ENCODE assay signal across 20 cellular contexts in genomic region chr14:31021576-31021949, GRCh38.
"Had no signal": no experiment of that assay in that cellular context is flagged by ENCODE, and none has a peak within 500 bp of the region (broad histone marks: within the 10 kb centered on the region; RNA-seq: fewer than 3 reads in every experiment).

No MANE protein-coding gene starts in this region.

- H3K27me3 Mint-ChIP-seq: activated B cell treated with CpG ODN at 0.5 μM for 24 hours; activated CD4-positive, alpha-beta memory T cell treated with anti-CD3 and anti-CD28 coated beads, Interleukin-2, amount 10 ng/mL, durations not matched to agents 7 days and 5 days; activated naive CD8-positive, alpha-beta T cell treated with anti-CD3 and anti-CD28 coated beads, Interleukin-2, amount 50 U/mL, for 24 hours; central memory CD8-positive, alpha-beta T cell; stimulated activated naive B cell treated with anti-CD40 and anti-IgM and Interleukin-4, amounts not matched to agents 10 μg/mL and 1 μg/mL and 100 μg/mL, for 72 hours had no signal

- H3K9me3 Mint-ChIP-seq: activated B cell treated with CpG ODN at 0.5 μM for 24 hours; activated CD4-positive, alpha-beta memory T cell treated with anti-CD3 and anti-CD28 coated beads, Interleukin-2, amount 10 ng/mL, durations not matched to agents 7 days and 5 days; activated naive CD8-positive, alpha-beta T cell treated with anti-CD3 and anti-CD28 coated beads, Interleukin-2, amount 50 U/mL, for 24 hours; activated T-helper 2 cell treated with anti-CD3 and anti-CD28 coated beads, Interferon-gamma antibody, Interleukin-2, Interleukin-4, amounts not matched to agents 10 μg/mL and 5 μg/mL and 100 μg/mL, durations not matched to agents 14 hours and 24 hours and 36 hours; central memory CD8-positive, alpha-beta T cell; stimulated activated naive B cell treated with anti-CD40 and anti-IgM and Interleukin-4, amounts not matched to agents 10 μg/mL and 1 μg/mL and 100 μg/mL, for 72 hours had no signal

- DNase-seq: activated B cell treated with CpG ODN at 0.5 μM for 24 hours; activated CD4-positive, alpha-beta memory T cell treated with anti-CD3 and anti-CD28 coated beads, Interleukin-2, amount 10 ng/mL, durations not matched to agents 7 days and 5 days; activated CD4-positive, alpha-beta T cell treated with anti-CD3 and anti-CD28 coated beads for 48 hours; activated naive CD4-positive, alpha-beta T cell treated with Interleukin-2 at 50 U/mL for 16 hours; activated naive CD8-positive, alpha-beta T cell treated with anti-CD3 and anti-CD28 coated beads, Interleukin-2, amount 50 U/mL, for 24 hours; activated T-cell treated with anti-CD3 and anti-CD28 coated beads, Interleukin-2, amount 50 U/mL, for 1 hour; anterior cingulate cortex; brain microvascular endothelial cell; left cardiac atrium; ovary; stimulated activated CD4-positive, alpha-beta T cell treated with anti-CD3 and anti-CD28 coated beads, Interleukin-4, amount 100 ng/mL, for 4 hours; stimulated activated naive B cell treated with anti-CD40 and anti-IgM and Interleukin-4, amounts not matched to agents 10 μg/mL and 1 μg/mL and 100 μg/mL, for 72 hours; SW 1271; tibial artery had no signal

- ATAC-seq: activated naive CD8-positive, alpha-beta T cell treated with anti-CD3 and anti-CD28 coated beads, Interleukin-2, amount 50 U/mL, for 24 hours; left cardiac atrium; sciatic nerve; stimulated activated naive B cell treated with anti-CD40 and anti-IgM and Interleukin-4, amounts not matched to agents 10 μg/mL and 1 μg/mL and 100 μg/mL, for 72 hours had no signal

- H3K4me3 ChIP-seq: coronary artery, lung, ovary, smooth muscle cell, tibial artery had no signal

- H3K27ac Mint-ChIP-seq: activated B cell treated with CpG ODN at 0.5 μM for 24 hours; activated CD4-positive, alpha-beta memory T cell treated with anti-CD3 and anti-CD28 coated beads, Interleukin-2, amount 10 ng/mL, durations not matched to agents 7 days and 5 days; activated naive CD8-positive, alpha-beta T cell treated with anti-CD3 and anti-CD28 coated beads, Interleukin-2, amount 50 U/mL, for 24 hours; activated T-helper 2 cell treated with anti-CD3 and anti-CD28 coated beads, Interferon-gamma antibody, Interleukin-2, Interleukin-4, amounts not matched to agents 10 μg/mL and 5 μg/mL and 100 μg/mL, durations not matched to agents 14 hours and 24 hours and 36 hours; stimulated activated naive B cell treated with anti-CD40 and anti-IgM and Interleukin-4, amounts not matched to agents 10 μg/mL and 1 μg/mL and 100 μg/mL, for 72 hours had no signal

- H3K36me3 ChIP-seq: ovary had no signal

- H3K27me3 ChIP-seq: brain microvascular endothelial cell, ovary, tibial artery had no signal

- H3K27ac ChIP-seq: brain microvascular endothelial cell, coronary artery, ovary, tibial artery had no signal

- H3K9me3 ChIP-seq: ovary, tibial artery had no signal

- H3K4me3 Mint-ChIP-seq: activated B cell treated with CpG ODN at 0.5 μM for 24 hours; activated CD4-positive, alpha-beta memory T cell treated with anti-CD3 and anti-CD28 coated beads, Interleukin-2, amount 10 ng/mL, durations not matched to agents 7 days and 5 days; activated naive CD8-positive, alpha-beta T cell treated with anti-CD3 and anti-CD28 coated beads, Interleukin-2, amount 50 U/mL, for 24 hours; central memory CD8-positive, alpha-beta T cell; stimulated activated naive B cell treated with anti-CD40 and anti-IgM and Interleukin-4, amounts not matched to agents 10 μg/mL and 1 μg/mL and 100 μg/mL, for 72 hours had no signal
